In the genomic region with DNA sequence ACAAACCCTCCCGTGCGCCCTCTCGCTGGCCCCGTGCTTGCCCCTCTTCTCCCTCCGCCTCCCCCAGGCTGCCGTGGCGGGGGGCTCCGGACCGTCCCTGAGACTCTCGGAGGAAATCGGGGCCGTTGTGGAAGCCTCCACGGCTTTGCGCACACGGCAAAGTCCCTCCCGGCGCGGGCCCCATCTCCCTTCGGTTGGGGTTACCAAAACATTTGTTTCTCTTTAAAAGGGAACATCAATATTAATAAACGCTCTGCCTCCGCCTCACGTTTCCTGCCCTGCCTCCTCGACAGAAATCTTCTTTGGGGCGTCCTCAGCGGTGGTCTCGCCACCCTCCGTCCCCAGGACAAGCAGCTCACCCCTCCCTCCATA, we compare ENCODE assay signal across 10 cellular contexts. TPM values are rescaled to one million over a fixed set of nuclear protein-coding genes. Genes with fewer than 3 reads are reported as not detected.
DNase-seq lines count a peak whose midpoint lies in the region; ATAC-seq and TF ChIP-seq lines count a peak whose summit lies in the region.
"Had no signal": no experiment of that assay in that cellular context is flagged by ENCODE, and none has a peak within 500 bp of the region (broad histone marks: within the 10 kb centered on the region; RNA-seq: fewer than 3 reads in every experiment).

No MANE protein-coding gene starts in this region.

- no peak for DNase-seq in CD8-positive, alpha-beta T cell
- DNase-seq in NB4 (ENCODE audit: low read depth) (no peak), esophagus muscularis mucosa (ENCODE audit: extremely low spot score) (peak; percentile 68), NCI-H1436 treated with DMSO at 0.1 percent for 48 hours (lab: John Stamatoyannopoulos, UW) (no peak), kidney glomerular epithelial cell (lab: John Stamatoyannopoulos, UW) (no peak), NCI-H2227 (lab: John Stamatoyannopoulos, UW; ENCODE audit: unreplicated experiment) (no peak)
- DNase-seq: Karpas-422 had no signal

- CTCF ChIA-PET in CD8-positive, alpha-beta T cell (lab: Charles Lee): no interaction called here

- H3K27me3 ChIP-seq in CD8-positive, alpha-beta T cell (ENCODE audit: insufficient read depth, low read length): peaks cover 31% of the 10 kb centered on the region
- H3K27me3 ChIP-seq in esophagus muscularis mucosa (peaks cover 5 to 100% (median 88%) of the 10 kb centered on the region in 4 donors), neutrophil (peaks cover 100% of the 10 kb centered on the region)

- POLR2A ChIA-PET in CD8-positive, alpha-beta T cell (lab: Charles Lee): no interaction called here

- H3K4me1 ChIP-seq in CD8-positive, alpha-beta T cell (ENCODE audit: insufficient read depth, low read length): peaks cover 3% of the 10 kb centered on the region
- peaks cover 18 to 70% (median 64%) of the 10 kb centered on the region in 4 donors for H3K4me1 ChIP-seq in esophagus muscularis mucosa
- peaks cover 59 to 61% of the 10 kb centered on the region in 2 experiments for H3K4me1 ChIP-seq in neutrophil (ENCODE audit: control insufficient read depth in 1 of 2, insufficient read depth in 1 of 2, low read depth in 1 of 2, low read length in 1 of 2)

- H3K36me3 ChIP-seq in CD8-positive, alpha-beta T cell (ENCODE audit: insufficient read depth, low read length): no peaks in the 10 kb centered on the region
- no peaks in the 10 kb centered on the region for H3K36me3 ChIP-seq in esophagus muscularis mucosa
- no peaks in the 10 kb centered on the region for H3K36me3 ChIP-seq in neutrophil

- TF ChIP-seq POLR2A in NB4 (IDR thresholded peaks at IDR 0.05; ENCODE audit: extremely low read depth, insufficient read length): no peak
- TF ChIP-seq POLR2A in esophagus muscularis mucosa (IDR thresholded peaks at IDR 0.05; ENCODE audit: low read depth): no peak

- no peak overlapping the region for H3K27ac ChIP-seq in CD8-positive, alpha-beta T cell (ENCODE audit: low read depth, low read length)
- H3K27ac ChIP-seq in esophagus muscularis mucosa (replicated peaks in 1 of 4) (no peak overlapping the region), neutrophil (no peak overlapping the region)

- no peak for TF ChIP-seq EP300 in esophagus muscularis mucosa (IDR thresholded peaks at IDR 0.05)

- WGBS in esophagus muscularis mucosa: 5% methylated on average over 25 of the region's 27 CpGs

- peak overlapping the region; percentile 54 for H3K4me3 Mint-ChIP-seq in CD8-positive, alpha-beta T cell

- no peak for ATAC-seq in CD8-positive, alpha-beta T cell
- ATAC-seq in HG03354 (IDR thresholded peaks at IDR 0.05; ENCODE audit: poor library complexity, severe bottlenecking, unreplicated experiment): no peak

- no peak for TF ChIP-seq CTCF in CD8-positive, alpha-beta T cell (IDR thresholded peaks at IDR 0.05)
- TF ChIP-seq CTCF in NB4 (IDR thresholded peaks at IDR 0.05; ENCODE audit: low read depth, low read length): no peak
- TF ChIP-seq CTCF in esophagus muscularis mucosa (IDR thresholded peaks at IDR 0.05): no peak
- no peak for TF ChIP-seq CTCF in neutrophil (IDR thresholded peaks at IDR 0.05)

- H3K36me3 Mint-ChIP-seq in CD8-positive, alpha-beta T cell: no peaks in the 10 kb centered on the region

- intact Hi-C loops in CD8-positive, alpha-beta T cell (cut with DNase I, micrococcal nuclease): no loop called here
- intact Hi-C loops in esophagus muscularis mucosa (cut with DNase I): no loop called here

- no peak overlapping the region for H3K27ac Mint-ChIP-seq in CD8-positive, alpha-beta T cell

- no peak overlapping the region for H3K4me3 ChIP-seq in CD8-positive, alpha-beta T cell (ENCODE audit: low read depth, low read length)
- H3K4me3 ChIP-seq in NB4 (ENCODE audit: low read depth, low read length): peak overlapping the region; percentile 38
- H3K4me3 ChIP-seq in esophagus muscularis mucosa: peak overlapping the region; percentile 21 to 47 (median 28)
- H3K4me3 ChIP-seq in neutrophil (ENCODE audit: low read depth in 1 of 2, low read length in 1 of 2): peak overlapping the region; percentile 12 to 53

- no peaks in the 10 kb centered on the region for H3K9me3 Mint-ChIP-seq in CD8-positive, alpha-beta T cell

- peaks cover 78% of the 10 kb centered on the region for H3K27me3 Mint-ChIP-seq in CD8-positive, alpha-beta T cell (ENCODE audit: low read depth)

- H3K4me1 Mint-ChIP-seq in CD8-positive, alpha-beta T cell (ENCODE audit: low read depth): peaks cover 21% of the 10 kb centered on the region

- no peaks in the 10 kb centered on the region for H3K9me3 ChIP-seq in CD8-positive, alpha-beta T cell (ENCODE audit: low read length)
- H3K9me3 ChIP-seq in esophagus muscularis mucosa: no peaks in the 10 kb centered on the region
- H3K9me3 ChIP-seq in neutrophil: no peaks in the 10 kb centered on the region

RNA-seq across cellular contexts. Expression of a gene that starts 3.8 kb away (rescaled TPM):
- not detected for total RNA-seq in CD8-positive, alpha-beta T cell
- total RNA-seq in esophagus muscularis mucosa: not detected
- total RNA-seq: bronchial epithelial cell had no signal
